Comparison of ENCODE assay signal across 1 cellular context in genomic region chr13:83878691-83879410, GRCh38.
TF ChIP-seq lines count a peak whose summit lies in the region.

No MANE protein-coding gene starts in this region.

TF ChIP-seq in WTC11, 78 proteins besides CTCF, POLR2A, EP300 and RAD21 (continued from another document):
- TF ChIP-seq AR (CRISPR knock-in tag; IDR thresholded peaks at IDR 0.05) = no peak
- no peak for TF ChIP-seq ATF2 (CRISPR knock-in tag; IDR thresholded peaks at IDR 0.05; ENCODE audit: borderline replicate concordance, low read depth)
- no peak for TF ChIP-seq ZMAT4 (CRISPR knock-in tag; IDR thresholded peaks at IDR 0.05)
- no peak for TF ChIP-seq EMX1 (CRISPR knock-in tag; IDR thresholded peaks at IDR 0.05)
- no peak for TF ChIP-seq ARID4B (CRISPR knock-in tag; IDR thresholded peaks at IDR 0.05; ENCODE audit: borderline replicate concordance)
- no peak for TF ChIP-seq USF2 (CRISPR knock-in tag; IDR thresholded peaks at IDR 0.05)
- TF ChIP-seq TEAD4 (CRISPR knock-in tag; IDR thresholded peaks at IDR 0.05) = no peak
- TF ChIP-seq E2F1 (CRISPR knock-in tag; IDR thresholded peaks at IDR 0.05) = no peak
